In the genomic region with DNA sequence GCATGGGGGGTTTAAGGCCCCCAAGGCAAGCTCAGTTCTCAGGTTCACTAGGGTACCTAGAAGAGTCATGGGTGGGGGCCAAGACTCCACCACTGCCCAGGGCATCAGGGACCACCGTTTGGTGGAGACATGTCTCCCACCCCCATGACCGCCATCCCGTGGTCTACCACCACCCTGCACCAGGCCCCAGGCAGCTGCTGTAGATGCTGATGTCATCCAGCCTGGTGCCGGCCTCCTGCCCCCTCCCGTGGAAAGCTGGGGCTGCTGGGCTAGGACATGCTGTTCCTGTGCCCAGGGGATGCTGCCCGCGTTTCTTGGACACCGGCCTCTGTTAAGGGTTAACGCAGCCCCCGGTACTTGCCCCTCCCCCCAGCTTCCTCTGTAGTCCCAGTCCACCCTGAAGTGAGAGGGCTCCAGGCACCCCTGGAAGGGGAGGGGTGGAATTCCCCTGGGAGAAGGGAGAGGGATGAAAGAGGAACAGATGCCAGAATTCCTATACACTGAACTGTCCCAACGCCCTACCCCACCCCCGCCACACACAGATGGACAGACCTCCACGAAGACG, we compare ENCODE assay signal across 11 cellular contexts. TPM values are rescaled to one million over a fixed set of nuclear protein-coding genes. Genes with fewer than 3 reads are reported as not detected.
DNase-seq lines count a peak whose midpoint lies in the region; ATAC-seq and TF ChIP-seq lines count a peak whose summit lies in the region.
"Had no signal": no experiment of that assay in that cellular context is flagged by ENCODE, and none has a peak within 500 bp of the region (broad histone marks: within the 10 kb centered on the region; RNA-seq: fewer than 3 reads in every experiment).

No MANE protein-coding gene starts in this region.

- H3K36me3 ChIP-seq in ectodermal cell (ENCODE audit: control insufficient read depth, insufficient read depth, low read length) (no peaks in the 10 kb centered on the region), lower lobe of right lung (no peaks in the 10 kb centered on the region), uterus (no peaks in the 10 kb centered on the region)

- no peaks in the 10 kb centered on the region for H3K27me3 ChIP-seq in ectodermal cell (ENCODE audit: control insufficient read depth, insufficient read depth, low read length, poor library complexity, severe bottlenecking)
- peaks cover 5% of the 10 kb centered on the region for H3K27me3 ChIP-seq in lower lobe of right lung (ENCODE audit: low read depth)
- H3K27me3 ChIP-seq in uterus: no peaks in the 10 kb centered on the region

- TF ChIP-seq CTCF in lower lobe of right lung (IDR thresholded peaks at IDR 0.05) (no peak), uterus (IDR thresholded peaks at IDR 0.05) (no peak)

- DNase-seq in NCI-H2196 (lab: John Stamatoyannopoulos, UW; ENCODE audit: unreplicated experiment): peak; percentile 18
- DNase-seq in NCI-H2196 treated with DMSO at 0.1 percent for 48 hours (lab: John Stamatoyannopoulos, UW; ENCODE audit: unreplicated experiment): no peak
- no peak for DNase-seq in lower lobe of right lung
- peak; percentile 70 to 81 for DNase-seq in uterus
- no peak for DNase-seq in posterior vena cava (ENCODE audit: low spot score)
- DNase-seq: activated naive CD8-positive, alpha-beta T cell treated with anti-CD3 and anti-CD28 coated beads, Interleukin-2, amount 10 ng/mL, durations not matched to agents 7 days and 5 days had no signal

- 30 to 46% methylated on average over 14 of the region's 14 CpGs for WGBS in ectodermal cell, 2 experiments

- H3K9me3 ChIP-seq in ectodermal cell (ENCODE audit: control insufficient read depth, low read length): no peaks in the 10 kb centered on the region
- H3K9me3 ChIP-seq in lower lobe of right lung: no peaks in the 10 kb centered on the region
- no peaks in the 10 kb centered on the region for H3K9me3 ChIP-seq in uterus

- H3K27ac ChIP-seq in ectodermal cell (ENCODE audit: insufficient read depth, low read depth, low read length, poor library complexity, severe bottlenecking) (no peak overlapping the region), lower lobe of right lung (peak overlapping the region; percentile 76), uterus (peak overlapping the region; percentile 80 to 90)

- no peak for TF ChIP-seq POLR2A in uterus (IDR thresholded peaks at IDR 0.05)

- peak overlapping the region; percentile 1 for H3K4me3 ChIP-seq in ectodermal cell (ENCODE audit: insufficient read depth, low read depth, low read length)
- H3K4me3 ChIP-seq in lower lobe of right lung: peak overlapping the region; percentile 39
- H3K4me3 ChIP-seq in uterus: peak overlapping the region in 1 of 2 donors; percentile 16

- ATAC-seq in lower lobe of right lung (peak; percentile 24 to 40), GM21423 (IDR thresholded peaks at IDR 0.05; ENCODE audit: unreplicated experiment) (no peak), HG03460 (IDR thresholded peaks at IDR 0.05; ENCODE audit: unreplicated experiment) (no peak)

- intact Hi-C loops in lower lobe of right lung (cut with DNase I): no loop called here
- intact Hi-C loops in uterus (cut with DNase I; ENCODE audit: low total_unique reads): no loop called here
- intact Hi-C loops in posterior vena cava (cut with DNase I): no loop called here

- H3K4me1 ChIP-seq in ectodermal cell (ENCODE audit: control insufficient read depth, insufficient read depth, low read length) (peaks cover 62% of the 10 kb centered on the region), lower lobe of right lung (peaks cover 11% of the 10 kb centered on the region), uterus (peaks cover 9 to 11% of the 10 kb centered on the region in 2 donors)

RNA-seq across cellular contexts. Expression of gene IP6K3, which starts 0.6 kb away (rescaled TPM):
- 5.7 TPM for polyA plus RNA-seq in ectodermal cell (2013, experiment 1 of 4)
- 6.9 TPM for polyA plus RNA-seq in ectodermal cell (2013, experiment 2 of 4)
- polyA plus RNA-seq in ectodermal cell (2013, experiment 3 of 4): 5.5 TPM
- polyA plus RNA-seq in ectodermal cell (2013, experiment 4 of 4): 4.9 TPM
- 3.5 TPM for total RNA-seq in lower lobe of right lung
- 1 to 10 TPM in 3 of 4 donors, not detected in 1; 1.9 to 6.1 (median 5.5) TPM for total RNA-seq in uterus
- under 1 TPM; 0.19 to 0.32 TPM for total RNA-seq in posterior vena cava
- total RNA-seq: activated naive CD8-positive, alpha-beta T cell treated with anti-CD3 and anti-CD28 coated beads, Interleukin-2, amount 10 ng/mL, durations not matched to agents 7 days and 5 days; NCI-H460 had no signal

RNA-seq across cellular contexts. Expression of gene UQCC2, which starts 34.6 kb away (rescaled TPM):
- 152 TPM for polyA plus RNA-seq in ectodermal cell (2013, experiment 1 of 4)
- polyA plus RNA-seq in ectodermal cell (2013, experiment 2 of 4): 151 TPM
- 156 TPM for polyA plus RNA-seq in ectodermal cell (2013, experiment 3 of 4)
- polyA plus RNA-seq in ectodermal cell (2013, experiment 4 of 4): 162 TPM
- total RNA-seq in lower lobe of right lung (39.6 TPM), uterus (10 to 100 TPM in 3 of 4 donors, 1 to 10 TPM in 1; 10.0 to 63.2 (median 30.9) TPM), posterior vena cava (10 to 100 TPM; 39.7 to 42.3 TPM)

RNA-seq across cellular contexts. Expression of gene LEMD2, which starts 42.8 kb away (rescaled TPM):
- 74.6 TPM for polyA plus RNA-seq in ectodermal cell (2013, experiment 1 of 4)
- polyA plus RNA-seq in ectodermal cell (2013, experiment 2 of 4): 70.0 TPM
- polyA plus RNA-seq in ectodermal cell (2013, experiment 3 of 4): 42.7 TPM
- polyA plus RNA-seq in ectodermal cell (2013, experiment 4 of 4): 51.2 TPM
- total RNA-seq in lower lobe of right lung (53.6 TPM), uterus (10 to 100 TPM; 31.0 to 83.3 (median 37.6) TPM), posterior vena cava (10 to 100 TPM; 38.0 to 41.4 TPM)

RNA-seq across cellular contexts. Expression of gene MLN, which starts 57.7 kb away (rescaled TPM):
- polyA plus RNA-seq in ectodermal cell (2013, experiment 1 of 4): not detected
- not detected for polyA plus RNA-seq in ectodermal cell (2013, experiment 2 of 4)
- not detected for polyA plus RNA-seq in ectodermal cell (2013, experiment 3 of 4)
- not detected for polyA plus RNA-seq in ectodermal cell (2013, experiment 4 of 4)
- not detected for total RNA-seq in lower lobe of right lung
- not detected for total RNA-seq in uterus
- not detected for total RNA-seq in posterior vena cava
- total RNA-seq: activated naive CD8-positive, alpha-beta T cell treated with anti-CD3 and anti-CD28 coated beads, Interleukin-2, amount 10 ng/mL, durations not matched to agents 7 days and 5 days; NCI-H460; progenitor cell of endocrine pancreas had no signal

Comparison
In these comparisons a context has a peak if more than half of its experiments do, and no peak if none do; other contexts are left out.
1. DNase-seq: peak in NCI-H2196 (single experiment) and uterus (2 of 2); none in NCI-H2196 treated with DMSO at 0.1 percent for 48 hours (single experiment), lower lobe of right lung (single experiment) and posterior vena cava (single experiment).
2. ATAC-seq: peak in lower lobe of right lung (2 of 2); none in GM21423 (single experiment) and HG03460 (single experiment).